1 cellular context compared by ENCODE assay signal in the genomic region with DNA sequence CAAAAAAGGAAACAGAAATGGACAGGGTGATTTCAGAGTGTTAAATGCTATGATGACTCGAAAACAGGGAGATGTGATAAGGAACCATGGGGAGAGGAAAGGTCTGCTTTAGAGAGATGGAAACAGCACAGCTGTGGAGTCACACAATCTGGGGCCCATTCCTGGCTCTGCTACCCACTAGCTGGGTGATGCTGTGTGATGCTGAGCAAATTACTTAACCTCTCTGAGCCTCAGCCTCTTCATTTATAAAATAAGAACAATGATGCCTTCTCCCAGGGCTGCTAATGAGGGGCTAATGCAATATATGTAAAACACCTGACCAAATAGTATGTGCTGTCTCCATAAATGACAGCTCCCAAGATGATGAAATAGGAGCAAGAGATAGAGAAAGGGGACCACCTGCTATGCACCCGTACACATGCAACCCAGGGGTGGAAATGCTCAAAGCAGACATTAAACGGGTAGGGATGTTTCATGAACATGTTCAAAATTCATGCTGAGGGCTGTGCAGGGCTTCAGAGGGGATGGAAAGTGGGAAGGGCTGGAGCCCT.
TF ChIP-seq lines count a peak whose summit lies in the region.

No MANE protein-coding gene starts in this region.

TF ChIP-seq in K562, 482 proteins besides CTCF, POLR2A, EP300 and RAD21 (continued from another document and continues in another):
- TF ChIP-seq, protein P1, sequence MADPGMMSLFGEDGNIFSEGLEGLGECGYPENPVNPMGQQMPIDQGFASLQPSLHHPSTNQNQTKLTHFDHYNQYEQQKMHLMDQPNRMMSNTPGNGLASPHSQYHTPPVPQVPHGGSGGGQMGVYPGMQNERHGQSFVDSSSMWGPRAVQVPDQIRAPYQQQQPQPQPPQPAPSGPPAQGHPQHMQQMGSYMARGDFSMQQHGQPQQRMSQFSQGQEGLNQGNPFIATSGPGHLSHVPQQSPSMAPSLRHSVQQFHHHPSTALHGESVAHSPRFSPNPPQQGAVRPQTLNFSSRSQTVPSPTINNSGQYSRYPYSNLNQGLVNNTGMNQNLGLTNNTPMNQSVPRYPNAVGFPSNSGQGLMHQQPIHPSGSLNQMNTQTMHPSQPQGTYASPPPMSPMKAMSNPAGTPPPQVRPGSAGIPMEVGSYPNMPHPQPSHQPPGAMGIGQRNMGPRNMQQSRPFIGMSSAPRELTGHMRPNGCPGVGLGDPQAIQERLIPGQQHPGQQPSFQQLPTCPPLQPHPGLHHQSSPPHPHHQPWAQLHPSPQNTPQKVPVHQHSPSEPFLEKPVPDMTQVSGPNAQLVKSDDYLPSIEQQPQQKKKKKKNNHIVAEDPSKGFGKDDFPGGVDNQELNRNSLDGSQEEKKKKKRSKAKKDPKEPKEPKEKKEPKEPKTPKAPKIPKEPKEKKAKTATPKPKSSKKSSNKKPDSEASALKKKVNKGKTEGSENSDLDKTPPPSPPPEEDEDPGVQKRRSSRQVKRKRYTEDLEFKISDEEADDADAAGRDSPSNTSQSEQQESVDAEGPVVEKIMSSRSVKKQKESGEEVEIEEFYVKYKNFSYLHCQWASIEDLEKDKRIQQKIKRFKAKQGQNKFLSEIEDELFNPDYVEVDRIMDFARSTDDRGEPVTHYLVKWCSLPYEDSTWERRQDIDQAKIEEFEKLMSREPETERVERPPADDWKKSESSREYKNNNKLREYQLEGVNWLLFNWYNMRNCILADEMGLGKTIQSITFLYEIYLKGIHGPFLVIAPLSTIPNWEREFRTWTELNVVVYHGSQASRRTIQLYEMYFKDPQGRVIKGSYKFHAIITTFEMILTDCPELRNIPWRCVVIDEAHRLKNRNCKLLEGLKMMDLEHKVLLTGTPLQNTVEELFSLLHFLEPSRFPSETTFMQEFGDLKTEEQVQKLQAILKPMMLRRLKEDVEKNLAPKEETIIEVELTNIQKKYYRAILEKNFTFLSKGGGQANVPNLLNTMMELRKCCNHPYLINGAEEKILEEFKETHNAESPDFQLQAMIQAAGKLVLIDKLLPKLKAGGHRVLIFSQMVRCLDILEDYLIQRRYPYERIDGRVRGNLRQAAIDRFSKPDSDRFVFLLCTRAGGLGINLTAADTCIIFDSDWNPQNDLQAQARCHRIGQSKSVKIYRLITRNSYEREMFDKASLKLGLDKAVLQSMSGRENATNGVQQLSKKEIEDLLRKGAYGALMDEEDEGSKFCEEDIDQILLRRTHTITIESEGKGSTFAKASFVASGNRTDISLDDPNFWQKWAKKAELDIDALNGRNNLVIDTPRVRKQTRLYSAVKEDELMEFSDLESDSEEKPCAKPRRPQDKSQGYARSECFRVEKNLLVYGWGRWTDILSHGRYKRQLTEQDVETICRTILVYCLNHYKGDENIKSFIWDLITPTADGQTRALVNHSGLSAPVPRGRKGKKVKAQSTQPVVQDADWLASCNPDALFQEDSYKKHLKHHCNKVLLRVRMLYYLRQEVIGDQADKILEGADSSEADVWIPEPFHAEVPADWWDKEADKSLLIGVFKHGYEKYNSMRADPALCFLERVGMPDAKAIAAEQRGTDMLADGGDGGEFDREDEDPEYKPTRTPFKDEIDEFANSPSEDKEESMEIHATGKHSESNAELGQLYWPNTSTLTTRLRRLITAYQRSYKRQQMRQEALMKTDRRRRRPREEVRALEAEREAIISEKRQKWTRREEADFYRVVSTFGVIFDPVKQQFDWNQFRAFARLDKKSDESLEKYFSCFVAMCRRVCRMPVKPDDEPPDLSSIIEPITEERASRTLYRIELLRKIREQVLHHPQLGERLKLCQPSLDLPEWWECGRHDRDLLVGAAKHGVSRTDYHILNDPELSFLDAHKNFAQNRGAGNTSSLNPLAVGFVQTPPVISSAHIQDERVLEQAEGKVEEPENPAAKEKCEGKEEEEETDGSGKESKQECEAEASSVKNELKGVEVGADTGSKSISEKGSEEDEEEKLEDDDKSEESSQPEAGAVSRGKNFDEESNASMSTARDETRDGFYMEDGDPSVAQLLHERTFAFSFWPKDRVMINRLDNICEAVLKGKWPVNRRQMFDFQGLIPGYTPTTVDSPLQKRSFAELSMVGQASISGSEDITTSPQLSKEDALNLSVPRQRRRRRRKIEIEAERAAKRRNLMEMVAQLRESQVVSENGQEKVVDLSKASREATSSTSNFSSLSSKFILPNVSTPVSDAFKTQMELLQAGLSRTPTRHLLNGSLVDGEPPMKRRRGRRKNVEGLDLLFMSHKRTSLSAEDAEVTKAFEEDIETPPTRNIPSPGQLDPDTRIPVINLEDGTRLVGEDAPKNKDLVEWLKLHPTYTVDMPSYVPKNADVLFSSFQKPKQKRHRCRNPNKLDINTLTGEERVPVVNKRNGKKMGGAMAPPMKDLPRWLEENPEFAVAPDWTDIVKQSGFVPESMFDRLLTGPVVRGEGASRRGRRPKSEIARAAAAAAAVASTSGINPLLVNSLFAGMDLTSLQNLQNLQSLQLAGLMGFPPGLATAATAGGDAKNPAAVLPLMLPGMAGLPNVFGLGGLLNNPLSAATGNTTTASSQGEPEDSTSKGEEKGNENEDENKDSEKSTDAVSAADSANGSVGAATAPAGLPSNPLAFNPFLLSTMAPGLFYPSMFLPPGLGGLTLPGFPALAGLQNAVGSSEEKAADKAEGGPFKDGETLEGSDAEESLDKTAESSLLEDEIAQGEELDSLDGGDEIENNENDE (IDR thresholded peaks at IDR 0.05; ENCODE audit: low read depth, low read length): no peak
- TF ChIP-seq, protein P2, sequence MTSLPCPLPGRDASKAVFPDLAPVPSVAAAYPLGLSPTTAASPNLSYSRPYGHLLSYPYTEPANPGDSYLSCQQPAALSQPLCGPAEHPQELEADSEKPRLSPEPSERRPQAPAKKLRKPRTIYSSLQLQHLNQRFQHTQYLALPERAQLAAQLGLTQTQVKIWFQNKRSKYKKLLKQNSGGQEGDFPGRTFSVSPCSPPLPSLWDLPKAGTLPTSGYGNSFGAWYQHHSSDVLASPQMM (CRISPR knock-in tag; IDR thresholded peaks at IDR 0.05): no peak
- TF ChIP-seq MTA3 (IDR thresholded peaks at IDR 0.05; ENCODE audit: borderline replicate concordance) (no peak), PYGO2 (tag; IDR thresholded peaks at IDR 0.05) (no peak), U2AF1 (optimal IDR thresholded peaks at IDR 0.05; ENCODE audit: low read depth, low read length) (no peak), ZKSCAN1 (IDR thresholded peaks at IDR 0.05; ENCODE audit: low read depth, low read length) (no peak), SMARCA5 (IDR thresholded peaks at IDR 0.05) (0 out of 2 replicates have a peak, but pooled peaks have one; percentile 33), HMG20A (CRISPR knock-in tag; conservative IDR thresholded peaks at IDR 0.05) (no peak), ZNF561 (CRISPR knock-in tag; conservative IDR thresholded peaks at IDR 0.05) (no peak), ZNF589 (CRISPR knock-in tag; IDR thresholded peaks at IDR 0.05; ENCODE audit: low read depth) (no peak), STAG1 (CRISPR knock-in tag; IDR thresholded peaks at IDR 0.05; ENCODE audit: borderline replicate concordance) (no peak), ZNF282 (CRISPR knock-in tag; IDR thresholded peaks at IDR 0.05) (no peak), JUNB (CRISPR knock-in tag; conservative IDR thresholded peaks at IDR 0.05) (no peak), SMAD2 (IDR thresholded peaks at IDR 0.05; ENCODE audit: low read depth, low read length) (no peak), PTBP1 (IDR thresholded peaks at IDR 0.05; ENCODE audit: low read depth, low read length) (0 out of 2 replicates have a peak, but pooled peaks have one; percentile 63), ZNF174 (CRISPR knock-in tag; IDR thresholded peaks at IDR 0.05) (no peak), NCOR1 (IDR thresholded peaks at IDR 0.05) (no peak), BCOR (IDR thresholded peaks at IDR 0.05) (no peak; the same call in 1 of the 2 replicates), CHD2 (IDR thresholded peaks at IDR 0.05; ENCODE audit: low read depth, low read length) (no peak), JUND (IDR thresholded peaks at IDR 0.05; ENCODE audit: borderline replicate concordance, low read depth, low read length) (no peak), JUND (tag; IDR thresholded peaks at IDR 0.05; ENCODE audit: borderline replicate concordance, low read depth, low read length) (no peak), CSDE1 (IDR thresholded peaks at IDR 0.05) (no peak), COPS2 (conservative IDR thresholded peaks at IDR 0.05) (no peak), TAL1 (IDR thresholded peaks at IDR 0.05) (no peak), RHOXF2B (CRISPR knock-in tag; conservative IDR thresholded peaks at IDR 0.05) (no peak)
- TF ChIP-seq, protein P3, sequence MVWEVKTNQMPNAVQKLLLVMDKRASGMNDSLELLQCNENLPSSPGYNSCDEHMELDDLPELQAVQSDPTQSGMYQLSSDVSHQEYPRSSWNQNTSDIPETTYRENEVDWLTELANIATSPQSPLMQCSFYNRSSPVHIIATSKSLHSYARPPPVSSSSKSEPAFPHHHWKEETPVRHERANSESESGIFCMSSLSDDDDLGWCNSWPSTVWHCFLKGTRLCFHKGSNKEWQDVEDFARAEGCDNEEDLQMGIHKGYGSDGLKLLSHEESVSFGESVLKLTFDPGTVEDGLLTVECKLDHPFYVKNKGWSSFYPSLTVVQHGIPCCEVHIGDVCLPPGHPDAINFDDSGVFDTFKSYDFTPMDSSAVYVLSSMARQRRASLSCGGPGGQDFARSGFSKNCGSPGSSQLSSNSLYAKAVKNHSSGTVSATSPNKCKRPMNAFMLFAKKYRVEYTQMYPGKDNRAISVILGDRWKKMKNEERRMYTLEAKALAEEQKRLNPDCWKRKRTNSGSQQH (CRISPR knock-in tag; IDR thresholded peaks at IDR 0.05): no peak
- TF ChIP-seq, protein P4, sequence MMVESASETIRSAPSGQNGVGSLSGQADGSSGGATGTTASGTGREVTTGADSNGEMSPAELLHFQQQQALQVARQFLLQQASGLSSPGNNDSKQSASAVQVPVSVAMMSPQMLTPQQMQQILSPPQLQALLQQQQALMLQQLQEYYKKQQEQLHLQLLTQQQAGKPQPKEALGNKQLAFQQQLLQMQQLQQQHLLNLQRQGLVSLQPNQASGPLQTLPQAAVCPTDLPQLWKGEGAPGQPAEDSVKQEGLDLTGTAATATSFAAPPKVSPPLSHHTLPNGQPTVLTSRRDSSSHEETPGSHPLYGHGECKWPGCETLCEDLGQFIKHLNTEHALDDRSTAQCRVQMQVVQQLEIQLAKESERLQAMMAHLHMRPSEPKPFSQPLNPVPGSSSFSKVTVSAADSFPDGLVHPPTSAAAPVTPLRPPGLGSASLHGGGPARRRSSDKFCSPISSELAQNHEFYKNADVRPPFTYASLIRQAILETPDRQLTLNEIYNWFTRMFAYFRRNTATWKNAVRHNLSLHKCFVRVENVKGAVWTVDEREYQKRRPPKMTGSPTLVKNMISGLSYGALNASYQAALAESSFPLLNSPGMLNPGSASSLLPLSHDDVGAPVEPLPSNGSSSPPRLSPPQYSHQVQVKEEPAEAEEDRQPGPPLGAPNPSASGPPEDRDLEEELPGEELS (CRISPR knock-in tag; IDR thresholded peaks at IDR 0.05; ENCODE audit: borderline replicate concordance): no peak
- TF ChIP-seq, protein P5, sequence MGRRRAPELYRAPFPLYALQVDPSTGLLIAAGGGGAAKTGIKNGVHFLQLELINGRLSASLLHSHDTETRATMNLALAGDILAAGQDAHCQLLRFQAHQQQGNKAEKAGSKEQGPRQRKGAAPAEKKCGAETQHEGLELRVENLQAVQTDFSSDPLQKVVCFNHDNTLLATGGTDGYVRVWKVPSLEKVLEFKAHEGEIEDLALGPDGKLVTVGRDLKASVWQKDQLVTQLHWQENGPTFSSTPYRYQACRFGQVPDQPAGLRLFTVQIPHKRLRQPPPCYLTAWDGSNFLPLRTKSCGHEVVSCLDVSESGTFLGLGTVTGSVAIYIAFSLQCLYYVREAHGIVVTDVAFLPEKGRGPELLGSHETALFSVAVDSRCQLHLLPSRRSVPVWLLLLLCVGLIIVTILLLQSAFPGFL (CRISPR knock-in tag; IDR thresholded peaks at IDR 0.05): no peak
- TF ChIP-seq, protein P6, sequence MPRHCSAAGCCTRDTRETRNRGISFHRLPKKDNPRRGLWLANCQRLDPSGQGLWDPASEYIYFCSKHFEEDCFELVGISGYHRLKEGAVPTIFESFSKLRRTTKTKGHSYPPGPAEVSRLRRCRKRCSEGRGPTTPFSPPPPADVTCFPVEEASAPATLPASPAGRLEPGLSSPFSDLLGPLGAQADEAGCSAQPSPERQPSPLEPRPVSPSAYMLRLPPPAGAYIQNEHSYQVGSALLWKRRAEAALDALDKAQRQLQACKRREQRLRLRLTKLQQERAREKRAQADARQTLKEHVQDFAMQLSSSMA (CRISPR knock-in tag; IDR thresholded peaks at IDR 0.05): no peak
- TF ChIP-seq, protein P7, sequence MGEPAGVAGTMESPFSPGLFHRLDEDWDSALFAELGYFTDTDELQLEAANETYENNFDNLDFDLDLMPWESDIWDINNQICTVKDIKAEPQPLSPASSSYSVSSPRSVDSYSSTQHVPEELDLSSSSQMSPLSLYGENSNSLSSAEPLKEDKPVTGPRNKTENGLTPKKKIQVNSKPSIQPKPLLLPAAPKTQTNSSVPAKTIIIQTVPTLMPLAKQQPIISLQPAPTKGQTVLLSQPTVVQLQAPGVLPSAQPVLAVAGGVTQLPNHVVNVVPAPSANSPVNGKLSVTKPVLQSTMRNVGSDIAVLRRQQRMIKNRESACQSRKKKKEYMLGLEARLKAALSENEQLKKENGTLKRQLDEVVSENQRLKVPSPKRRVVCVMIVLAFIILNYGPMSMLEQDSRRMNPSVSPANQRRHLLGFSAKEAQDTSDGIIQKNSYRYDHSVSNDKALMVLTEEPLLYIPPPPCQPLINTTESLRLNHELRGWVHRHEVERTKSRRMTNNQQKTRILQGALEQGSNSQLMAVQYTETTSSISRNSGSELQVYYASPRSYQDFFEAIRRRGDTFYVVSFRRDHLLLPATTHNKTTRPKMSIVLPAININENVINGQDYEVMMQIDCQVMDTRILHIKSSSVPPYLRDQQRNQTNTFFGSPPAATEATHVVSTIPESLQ (CRISPR knock-in tag; IDR thresholded peaks at IDR 0.05): no peak
- TF ChIP-seq, protein P8, sequence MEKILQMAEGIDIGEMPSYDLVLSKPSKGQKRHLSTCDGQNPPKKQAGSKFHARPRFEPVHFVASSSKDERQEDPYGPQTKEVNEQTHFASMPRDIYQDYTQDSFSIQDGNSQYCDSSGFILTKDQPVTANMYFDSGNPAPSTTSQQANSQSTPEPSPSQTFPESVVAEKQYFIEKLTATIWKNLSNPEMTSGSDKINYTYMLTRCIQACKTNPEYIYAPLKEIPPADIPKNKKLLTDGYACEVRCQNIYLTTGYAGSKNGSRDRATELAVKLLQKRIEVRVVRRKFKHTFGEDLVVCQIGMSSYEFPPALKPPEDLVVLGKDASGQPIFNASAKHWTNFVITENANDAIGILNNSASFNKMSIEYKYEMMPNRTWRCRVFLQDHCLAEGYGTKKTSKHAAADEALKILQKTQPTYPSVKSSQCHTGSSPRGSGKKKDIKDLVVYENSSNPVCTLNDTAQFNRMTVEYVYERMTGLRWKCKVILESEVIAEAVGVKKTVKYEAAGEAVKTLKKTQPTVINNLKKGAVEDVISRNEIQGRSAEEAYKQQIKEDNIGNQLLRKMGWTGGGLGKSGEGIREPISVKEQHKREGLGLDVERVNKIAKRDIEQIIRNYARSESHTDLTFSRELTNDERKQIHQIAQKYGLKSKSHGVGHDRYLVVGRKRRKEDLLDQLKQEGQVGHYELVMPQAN (IDR thresholded peaks at IDR 0.05; ENCODE audit: borderline replicate concordance): no peak
- TF ChIP-seq, protein P9, sequence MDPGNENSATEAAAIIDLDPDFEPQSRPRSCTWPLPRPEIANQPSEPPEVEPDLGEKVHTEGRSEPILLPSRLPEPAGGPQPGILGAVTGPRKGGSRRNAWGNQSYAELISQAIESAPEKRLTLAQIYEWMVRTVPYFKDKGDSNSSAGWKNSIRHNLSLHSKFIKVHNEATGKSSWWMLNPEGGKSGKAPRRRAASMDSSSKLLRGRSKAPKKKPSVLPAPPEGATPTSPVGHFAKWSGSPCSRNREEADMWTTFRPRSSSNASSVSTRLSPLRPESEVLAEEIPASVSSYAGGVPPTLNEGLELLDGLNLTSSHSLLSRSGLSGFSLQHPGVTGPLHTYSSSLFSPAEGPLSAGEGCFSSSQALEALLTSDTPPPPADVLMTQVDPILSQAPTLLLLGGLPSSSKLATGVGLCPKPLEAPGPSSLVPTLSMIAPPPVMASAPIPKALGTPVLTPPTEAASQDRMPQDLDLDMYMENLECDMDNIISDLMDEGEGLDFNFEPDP (CRISPR knock-in tag; IDR thresholded peaks at IDR 0.05): no peak
